29 cellular contexts compared by ENCODE assay signal in genomic region chr6:114200896-114201295, GRCh38.
"Had no signal": no experiment of that assay in that cellular context is flagged by ENCODE, and none has a peak within 500 bp of the region (broad histone marks: within the 10 kb centered on the region; RNA-seq: fewer than 3 reads in every experiment).

No MANE protein-coding gene starts in this region.

- ATAC-seq: left colon; left lung; lower lobe of right lung; natural killer cell; right cardiac atrium; stimulated activated memory B cell treated with anti-CD40 and anti-IgM and Interleukin-4, amounts not matched to agents 10 μg/mL and 1 μg/mL and 100 μg/mL, for 72 hours; stimulated activated naive CD8-positive, alpha-beta T cell treated with anti-CD3 and anti-CD28 coated beads, Interleukin-15, amount 100 ng/mL, for 72 hours had no signal

- H3K4me1 ChIP-seq: left lung, lower lobe of right lung, sigmoid colon, tibial nerve, uterus had no signal

- H3K27ac Mint-ChIP-seq: immature natural killer cell; naive B cell; natural killer cell; nephron progenitor cell; progenitor cell of endocrine pancreas; stimulated activated memory B cell treated with anti-CD40 and anti-IgM and Interleukin-4, amounts not matched to agents 10 μg/mL and 1 μg/mL and 100 μg/mL, for 72 hours; stimulated activated naive CD8-positive, alpha-beta T cell treated with anti-CD3 and anti-CD28 coated beads, Interleukin-15, amount 100 ng/mL, for 72 hours; type B pancreatic cell had no signal

- H3K27me3 ChIP-seq: left lung, ovary, sigmoid colon, tibial nerve, uterus had no signal

- H3K36me3 Mint-ChIP-seq: immature natural killer cell; naive B cell; natural killer cell; stimulated activated memory B cell treated with anti-CD40 and anti-IgM and Interleukin-4, amounts not matched to agents 10 μg/mL and 1 μg/mL and 100 μg/mL, for 72 hours; type B pancreatic cell had no signal

- H3K9me3 ChIP-seq: lower lobe of right lung, ovary, sigmoid colon, tibial nerve, uterus had no signal

- H3K27ac ChIP-seq: left lung, lower lobe of right lung, ovary, sigmoid colon, tibial nerve, uterus had no signal

- H3K4me1 Mint-ChIP-seq: immature natural killer cell; naive B cell; natural killer cell; nephron progenitor cell; stimulated activated memory B cell treated with anti-CD40 and anti-IgM and Interleukin-4, amounts not matched to agents 10 μg/mL and 1 μg/mL and 100 μg/mL, for 72 hours; stimulated activated naive CD8-positive, alpha-beta T cell treated with anti-CD3 and anti-CD28 coated beads, Interleukin-15, amount 100 ng/mL, for 72 hours had no signal

- H3K4me3 Mint-ChIP-seq: immature natural killer cell; naive B cell; natural killer cell; nephron progenitor cell; stimulated activated memory B cell treated with anti-CD40 and anti-IgM and Interleukin-4, amounts not matched to agents 10 μg/mL and 1 μg/mL and 100 μg/mL, for 72 hours; stimulated activated naive CD8-positive, alpha-beta T cell treated with anti-CD3 and anti-CD28 coated beads, Interleukin-15, amount 100 ng/mL, for 72 hours; type B pancreatic cell had no signal

- H3K9me3 Mint-ChIP-seq: stimulated activated memory B cell treated with anti-CD40 and anti-IgM and Interleukin-4, amounts not matched to agents 10 μg/mL and 1 μg/mL and 100 μg/mL, for 72 hours; stimulated activated naive CD8-positive, alpha-beta T cell treated with anti-CD3 and anti-CD28 coated beads, Interleukin-15, amount 100 ng/mL, for 72 hours; type B pancreatic cell had no signal

- H3K27me3 Mint-ChIP-seq: progenitor cell of endocrine pancreas; stimulated activated memory B cell treated with anti-CD40 and anti-IgM and Interleukin-4, amounts not matched to agents 10 μg/mL and 1 μg/mL and 100 μg/mL, for 72 hours; stimulated activated naive CD8-positive, alpha-beta T cell treated with anti-CD3 and anti-CD28 coated beads, Interleukin-15, amount 100 ng/mL, for 72 hours; type B pancreatic cell had no signal

- DNase-seq: hypothalamus; immature natural killer cell; kidney; left colon; left lung; lower lobe of right lung; mammary epithelial cell; mesenchymal stem cell; naive B cell; natural killer cell; nephron progenitor cell; ovary; retina; right cardiac atrium; sigmoid colon; stimulated activated CD4-positive, alpha-beta T cell treated with anti-CD3 and anti-CD28 coated beads, Interleukin-1b, Interleukin-23, amount 100 ng/mL, for 48 hours; stimulated activated CD4-positive, alpha-beta T cell treated with anti-CD3 and anti-CD28 coated beads, Interleukin-2, amount 100 ng/mL, for 48 hours; stimulated activated CD4-positive, alpha-beta T cell treated with anti-CD3 and anti-CD28 coated beads, Interleukin-4, amount 100 ng/mL, for 4 hours; stimulated activated CD8-positive, alpha-beta memory T cell treated with anti-CD3 and anti-CD28 coated beads, Interleukin-4, amount 100 ng/mL, for 48 hours; stimulated activated naive CD4-positive, alpha-beta T cell treated with Interleukin-2 at 50 U/mL for 16 hours; stimulated activated naive CD8-positive, alpha-beta T cell treated with anti-CD3 and anti-CD28 coated beads, Interleukin-15, amount 100 ng/mL, for 72 hours; substantia nigra; uterus had no signal

- H3K36me3 ChIP-seq: left lung, lower lobe of right lung, ovary, sigmoid colon, tibial nerve, uterus had no signal

- H3K4me3 ChIP-seq: left lung, lower lobe of right lung, ovary, sigmoid colon, smooth muscle cell, tibial nerve, uterus had no signal

- FAIRE-seq: islet of Langerhans, kidney had no signal

- H3K4me2 ChIP-seq: smooth muscle cell had no signal
